Comparison of ENCODE assay signal across 17 cellular contexts in the genomic region with DNA sequence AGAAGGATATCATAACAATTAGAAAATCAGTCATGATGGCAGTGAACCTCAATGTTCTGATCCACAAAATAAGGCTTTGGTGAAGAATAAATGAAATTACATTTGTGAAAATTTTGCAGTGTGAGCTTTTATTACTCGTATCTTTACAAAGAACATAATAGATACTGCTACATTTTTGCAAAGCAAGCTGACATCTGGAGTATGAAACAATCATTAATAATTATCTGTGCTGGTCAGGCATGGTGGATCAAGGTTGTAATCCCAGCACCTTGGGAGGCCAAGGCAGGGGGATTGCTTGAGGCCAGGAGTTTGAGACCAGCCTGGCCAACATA. TPM values are rescaled to one million over a fixed set of nuclear protein-coding genes. Genes with fewer than 3 reads are reported as not detected.
DNase-seq lines count a peak whose midpoint lies in the region; ATAC-seq, FAIRE-seq and TF ChIP-seq lines count a peak whose summit lies in the region.
"Had no signal": no experiment of that assay in that cellular context is flagged by ENCODE, and none has a peak within 500 bp of the region (broad histone marks: within the 10 kb centered on the region; RNA-seq: fewer than 3 reads in every experiment).

No MANE protein-coding gene starts in this region.

- H3K9me3 ChIP-seq in PC-9 (ENCODE audit: insufficient read depth, low read depth) (no peaks in the 10 kb centered on the region), astrocyte (ENCODE audit: insufficient read depth, low read depth, low read length) (no peaks in the 10 kb centered on the region), mesodermal cell (ENCODE audit: control insufficient read depth, low read length) (peaks cover 14% of the 10 kb centered on the region), body of pancreas (no peaks in the 10 kb centered on the region)
- H3K9me3 ChIP-seq: HAP-1 had no signal

- peaks cover 62% of the 10 kb centered on the region for H3F3A ChIP-seq in PC-9 (ENCODE audit: insufficient read depth, low read depth)

- H3K9ac ChIP-seq in astrocyte (ENCODE audit: low read length), result no peak overlapping the region

- intact Hi-C loops in PC-9 (cut with micrococcal nuclease; ENCODE audit: unreplicated experiment) (no loop called here), body of pancreas (cut with DNase I) (no loop called here)

- no peak for TF ChIP-seq POLR2A in body of pancreas (IDR thresholded peaks at IDR 0.05)

- H3K36me3 ChIP-seq in PC-9 (ENCODE audit: low read depth) (no peaks in the 10 kb centered on the region), astrocyte (ENCODE audit: insufficient read depth, low read length) (no peaks in the 10 kb centered on the region), mesodermal cell (ENCODE audit: control insufficient read depth, insufficient read depth, low read length) (no peaks in the 10 kb centered on the region), body of pancreas (replicated peaks in 1 of 2; ENCODE audit: insufficient read depth in 1 of 2, low read depth in 2 of 2) (no peaks in the 10 kb centered on the region)
- H3K36me3 ChIP-seq: BE2C, HAP-1 had no signal

- no peak for DNase-seq in PC-9
- no peak for DNase-seq in astrocyte (ENCODE audit: low read depth)
- DNase-seq in body of pancreas, result no peak
- no peak for DNase-seq in NCI-H524 (lab: John Stamatoyannopoulos, UW)
- no peak for DNase-seq in urothelium cell line (ENCODE audit: low spot score)
- DNase-seq: BE2C; CD4-positive, alpha-beta T cell; NCI-H1417 treated with DMSO at 0.1 percent for 48 hours; NCI-H2029; NCI-H2171; NCI-H446 treated with DMSO at 0.1 percent for 48 hours; NCI-H774; SHP77 treated with DMSO at 0.1 percent for 48 hours had no signal

- H3K27me3 Mint-ChIP-seq in astrocyte (ENCODE audit: low read depth, unreplicated experiment), result no peaks in the 10 kb centered on the region
- H3K27me3 Mint-ChIP-seq: CD4-positive, alpha-beta T cell had no signal

- no CpG with 5 or more reads among the region's 1 CpG for WGBS in mesodermal cell (ENCODE audit: insufficient coverage in 2 of 2), 2 experiments
- 93 to 95% methylated on average over 1 of the region's 1 CpG for WGBS in body of pancreas, 2 donors

- ATAC-seq in GM18907 (IDR thresholded peaks at IDR 0.05; ENCODE audit: unreplicated experiment), result no peak
- no peak for ATAC-seq in body of pancreas

- CTCF ChIA-PET in PC-9 (lab: Charles Lee), result interaction anchor here (0.6 kb wide), 1 partner anchor 31 kb away, joined by 7 read pairs; no protein-coding TSS in a partner anchor

- no peaks in the 10 kb centered on the region for H3K9me2 ChIP-seq in PC-9 (ENCODE audit: insufficient read depth)

- peaks cover 34% of the 10 kb centered on the region for H3K4me1 Mint-ChIP-seq in astrocyte (ENCODE audit: low read depth, unreplicated experiment)

- H4K20me1 ChIP-seq in PC-9 (ENCODE audit: insufficient read depth) (no peaks in the 10 kb centered on the region), astrocyte (ENCODE audit: insufficient read depth, low read length) (no peaks in the 10 kb centered on the region)

- H3K79me2 ChIP-seq in PC-9 (ENCODE audit: low read depth) (no peaks in the 10 kb centered on the region), astrocyte (ENCODE audit: insufficient read depth, low read length) (no peaks in the 10 kb centered on the region)

- TF ChIP-seq CTCF in PC-9 (conservative IDR thresholded peaks at IDR 0.05) (no peak), astrocyte (IDR thresholded peaks at IDR 0.05; ENCODE audit: insufficient read depth, low read depth, low read length) (no peak), body of pancreas (IDR thresholded peaks at IDR 0.05) (no peak)

- H3K27ac ChIP-seq in PC-9 (peak overlapping the region; percentile 71), astrocyte (ENCODE audit: low read depth, low read length) (peak overlapping the region; percentile 75), mesodermal cell (ENCODE audit: low read depth, low read length, severe bottlenecking) (peak overlapping the region; percentile 10), body of pancreas (no peak overlapping the region)

- H3K36me3 Mint-ChIP-seq in astrocyte (ENCODE audit: low read depth, unreplicated experiment), result no peaks in the 10 kb centered on the region

- no peak overlapping the region for H3K4me3 ChIP-seq in PC-9
- H3K4me3 ChIP-seq in astrocyte (ENCODE audit: insufficient read depth, low read depth, low read length), result no peak overlapping the region
- H3K4me3 ChIP-seq in mesodermal cell (ENCODE audit: extremely low read depth, insufficient read depth, low read length, poor library complexity, severe bottlenecking), result no peak overlapping the region
- H3K4me3 ChIP-seq in body of pancreas, result no peak overlapping the region
- H3K4me3 ChIP-seq: HAP-1 had no signal

- H2AFZ ChIP-seq in PC-9, result no peak overlapping the region
- H2AFZ ChIP-seq in astrocyte (ENCODE audit: low read depth, low read length), result no peak overlapping the region

- H3K27ac Mint-ChIP-seq in astrocyte (ENCODE audit: unreplicated experiment), result peak overlapping the region; percentile 72
- H3K27ac Mint-ChIP-seq: CD4-positive, alpha-beta T cell had no signal

- H3K27me3 ChIP-seq in PC-9 (ENCODE audit: insufficient read depth, low read depth) (no peaks in the 10 kb centered on the region), astrocyte (ENCODE audit: insufficient read depth, low read length) (no peaks in the 10 kb centered on the region), body of pancreas (no peaks in the 10 kb centered on the region)
- H3K27me3 ChIP-seq: BE2C had no signal

- FAIRE-seq in astrocyte (lab: Jason Lieb, UNC) (no peak), urothelium cell line (lab: Jason Lieb, UNC) (no peak)
- FAIRE-seq: GM19239 had no signal

- H3K4me1 ChIP-seq in PC-9 (replicated peaks; ENCODE audit: insufficient read depth) (peaks cover 69% of the 10 kb centered on the region), astrocyte (ENCODE audit: insufficient read depth, low read length) (peaks cover 34% of the 10 kb centered on the region), mesodermal cell (ENCODE audit: control insufficient read depth, insufficient read depth, low read length, poor library complexity, severe bottlenecking) (peaks cover 29% of the 10 kb centered on the region), body of pancreas (peaks cover 7% of the 10 kb centered on the region)
- H3K4me1 ChIP-seq: HAP-1 had no signal

- peaks cover 2% of the 10 kb centered on the region for H3K9me3 Mint-ChIP-seq in astrocyte (ENCODE audit: unreplicated experiment)
- H3K9me3 Mint-ChIP-seq: CD4-positive, alpha-beta T cell had no signal

- POLR2A ChIA-PET in PC-9 (lab: Charles Lee; ENCODE audit: unreplicated experiment), result no interaction called here

- no peak overlapping the region for H3K4me3 Mint-ChIP-seq in astrocyte (ENCODE audit: unreplicated experiment)
- H3K4me3 Mint-ChIP-seq: CD4-positive, alpha-beta T cell had no signal

- H3K4me2 ChIP-seq in PC-9 (peak overlapping the region; percentile 70), astrocyte (ENCODE audit: low read length) (peak overlapping the region; percentile 81)

- no TSS peak for BruUV-seq in PC-9 (replicated peaks; lab: Mats Ljungman, UMichigan)

RNA-seq across cellular contexts. Expression of gene PRKCA, which starts 29.1 kb away (rescaled TPM):
- 23.1 and 23.8 TPM in 2 replicates for total RNA-seq in PC-9 (2021)
- 43.6 and 49.9 TPM in 2 replicates for total RNA-seq in astrocyte
- 11.3 TPM for polyA plus RNA-seq in mesodermal cell (2013, experiment 1 of 2)
- 10.9 TPM for polyA plus RNA-seq in mesodermal cell (2013, experiment 2 of 2)
- total RNA-seq in body of pancreas, result 1 to 10 TPM; 6.5 to 6.6 TPM

RNA-seq across cellular contexts. Expression of gene APOH, which starts 44.1 kb away (rescaled TPM):
- not detected in 2 replicates for total RNA-seq in PC-9 (2021)
- total RNA-seq in astrocyte, result not detected in 2 replicates
- polyA plus RNA-seq in mesodermal cell (2013, experiment 1 of 2), result not detected
- not detected for polyA plus RNA-seq in mesodermal cell (2013, experiment 2 of 2)
- total RNA-seq in body of pancreas, result 10 to 100 TPM in 1 of 2 donors, 1 to 10 TPM in 1; 5.4 to 22.1 TPM
- total RNA-seq: CD4-positive, alpha-beta T cell had no signal

Comparison
In these comparisons a context has a peak if more than half of its experiments do, and no peak if none do; other contexts are left out.
1. H3K27ac ChIP-seq: peak in PC-9 (single experiment), astrocyte (single experiment) and mesodermal cell (single experiment); none in body of pancreas (0 of 4).